Comparison of ENCODE assay signal across 10 cellular contexts in genomic region chrY:14340459-14341146, GRCh38.
DNase-seq lines count a peak whose midpoint lies in the region; ATAC-seq, FAIRE-seq and TF ChIP-seq lines count a peak whose summit lies in the region.
"Had no signal": no experiment of that assay in that cellular context is flagged by ENCODE, and none has a peak within 500 bp of the region (broad histone marks: within the 10 kb centered on the region; RNA-seq: fewer than 3 reads in every experiment).

No MANE protein-coding gene starts in this region.

- no peaks in the 10 kb centered on the region for H3K36me3 Mint-ChIP-seq in activated B cell treated with CpG ODN at 0.5 μM for 24 hours (ENCODE audit: low read depth)
- peaks cover 0 to 12% (median 0%) of the 10 kb centered on the region in 5 donors for H3K36me3 Mint-ChIP-seq in naive thymus-derived CD4-positive, alpha-beta T cell

- POLR2A ChIA-PET in activated B cell treated with CpG ODN at 0.5 μM for 24 hours (lab: Charles Lee) = interaction anchor here (0.6 to 1.5 kb wide), 3 partner anchors 10 to 638 kb away, joined by 3 to 4 read pairs (median 3); no protein-coding TSS in a partner anchor
- POLR2A ChIA-PET in naive thymus-derived CD4-positive, alpha-beta T cell (lab: Charles Lee) = no interaction called here

- no peaks in the 10 kb centered on the region for H3K27me3 Mint-ChIP-seq in activated B cell treated with CpG ODN at 0.5 μM for 24 hours
- peaks cover 0 to 3% (median 0%) of the 10 kb centered on the region in 5 donors for H3K27me3 Mint-ChIP-seq in naive thymus-derived CD4-positive, alpha-beta T cell

- peak overlapping the region; percentile 48 for H3K4me3 ChIP-seq in naive thymus-derived CD4-positive, alpha-beta T cell (ENCODE audit: low read length)
- H3K4me3 ChIP-seq in heart right ventricle = no peak overlapping the region
- H3K4me3 ChIP-seq: upper lobe of left lung had no signal

- no peak for TF ChIP-seq CTCF in activated B cell treated with CpG ODN at 0.5 μM for 24 hours (IDR thresholded peaks at IDR 0.05)
- no peak for TF ChIP-seq CTCF in heart right ventricle (IDR thresholded peaks at IDR 0.05)

- peaks cover 12 to 22% of the 10 kb centered on the region in 2 donors for H3K4me1 ChIP-seq in naive thymus-derived CD4-positive, alpha-beta T cell (ENCODE audit: control insufficient read depth in 2 of 2, insufficient read depth in 2 of 2, low read length in 2 of 2)
- H3K4me1 ChIP-seq in heart right ventricle = no peaks in the 10 kb centered on the region
- H3K4me1 ChIP-seq: upper lobe of left lung had no signal

- H3K9me3 ChIP-seq in naive thymus-derived CD4-positive, alpha-beta T cell (ENCODE audit: control insufficient read depth in 2 of 3, low read length in 3 of 3) = no peaks in the 10 kb centered on the region
- no peaks in the 10 kb centered on the region for H3K9me3 ChIP-seq in heart right ventricle
- H3K9me3 ChIP-seq: upper lobe of left lung had no signal

- no peaks in the 10 kb centered on the region for H3K27me3 ChIP-seq in naive thymus-derived CD4-positive, alpha-beta T cell (ENCODE audit: control insufficient read depth in 2 of 2, insufficient read depth in 2 of 2, low read length in 2 of 2)
- no peaks in the 10 kb centered on the region for H3K27me3 ChIP-seq in heart right ventricle
- H3K27me3 ChIP-seq: upper lobe of left lung had no signal

- peak overlapping the region; percentile 71 for H3K4me3 Mint-ChIP-seq in activated B cell treated with CpG ODN at 0.5 μM for 24 hours
- peak overlapping the region in 5 of 10 donors; percentile 48 to 69 (median 66) for H3K4me3 Mint-ChIP-seq in naive thymus-derived CD4-positive, alpha-beta T cell
- H3K4me3 Mint-ChIP-seq: nephron had no signal

- no peaks in the 10 kb centered on the region for H3K36me3 ChIP-seq in naive thymus-derived CD4-positive, alpha-beta T cell (ENCODE audit: control insufficient read depth in 2 of 3, insufficient read depth in 3 of 3, low read length in 3 of 3)
- no peaks in the 10 kb centered on the region for H3K36me3 ChIP-seq in heart right ventricle
- H3K36me3 ChIP-seq: upper lobe of left lung had no signal

- ATAC-seq in HG03060 (IDR thresholded peaks at IDR 0.05; ENCODE audit: low read depth, unreplicated experiment) = peak; percentile 74
- peak; percentile 67 for ATAC-seq in activated B cell treated with CpG ODN at 0.5 μM for 24 hours (ENCODE audit: low read depth)
- peak; percentile 80 for ATAC-seq in naive thymus-derived CD4-positive, alpha-beta T cell
- ATAC-seq in heart right ventricle = no peak
- no peak for ATAC-seq in sciatic nerve

- H3K27ac Mint-ChIP-seq in activated B cell treated with CpG ODN at 0.5 μM for 24 hours = peak overlapping the region; percentile 93
- peak overlapping the region in 5 of 9 donors; percentile 69 to 88 (median 81) for H3K27ac Mint-ChIP-seq in naive thymus-derived CD4-positive, alpha-beta T cell
- H3K27ac Mint-ChIP-seq: nephron had no signal

- WGBS in heart right ventricle, 2 donors = 65 to 71% methylated on average over 6 of the region's 6 CpGs

- FAIRE-seq in GM12891 (lab: Jason Lieb, UNC) = peak; percentile 90

- DNase-seq in GM12891 (ENCODE audit: insufficient read length, low spot score) (no peak), activated B cell treated with CpG ODN at 0.5 μM for 24 hours (no peak), GDM1 (lab: John Stamatoyannopoulos, UW) (no peak), heart right ventricle (no peak), iPS-NIHi11 (ENCODE audit: low spot score) (no peak), sciatic nerve (ENCODE audit: low spot score) (no peak)
- peak in 3 of 9 donors; percentile 8 to 52 (median 44) for DNase-seq in naive thymus-derived CD4-positive, alpha-beta T cell
- DNase-seq: upper lobe of left lung had no signal

- CTCF ChIA-PET in activated B cell treated with CpG ODN at 0.5 μM for 24 hours (lab: Charles Lee) = no interaction called here
- CTCF ChIA-PET in naive thymus-derived CD4-positive, alpha-beta T cell (lab: Charles Lee) = interaction anchor here (0.7 kb wide), 1 partner anchor 836 kb away, joined by 3 read pairs; no protein-coding TSS in a partner anchor

- peaks cover 72% of the 10 kb centered on the region for H3K4me1 Mint-ChIP-seq in activated B cell treated with CpG ODN at 0.5 μM for 24 hours
- peaks cover 0 to 44% (median 11%) of the 10 kb centered on the region in 7 donors for H3K4me1 Mint-ChIP-seq in naive thymus-derived CD4-positive, alpha-beta T cell
- H3K4me1 Mint-ChIP-seq: nephron had no signal

- no peak overlapping the region for H3K27ac ChIP-seq in naive thymus-derived CD4-positive, alpha-beta T cell (ENCODE audit: low read depth, low read length)
- no peak overlapping the region for H3K27ac ChIP-seq in heart right ventricle
- H3K27ac ChIP-seq: upper lobe of left lung had no signal

- no peaks in the 10 kb centered on the region for H3K9me3 Mint-ChIP-seq in activated B cell treated with CpG ODN at 0.5 μM for 24 hours
- peaks cover 0 to 2% (median 0%) of the 10 kb centered on the region in 11 donors for H3K9me3 Mint-ChIP-seq in naive thymus-derived CD4-positive, alpha-beta T cell
- H3K9me3 Mint-ChIP-seq: nephron had no signal

- intact Hi-C loops in activated B cell treated with CpG ODN at 0.5 μM for 24 hours (cut with micrococcal nuclease) = loop anchor here (1.0 to 5.0 kb wide), 5 partner anchors 11 to 1678 kb away; partner anchors contain the start of gene TMSB4Y
- intact Hi-C loops in naive thymus-derived CD4-positive, alpha-beta T cell (cut with micrococcal nuclease) = loop anchor here (1.0 to 10.0 kb wide), 7 partner anchors 39 to 1678 kb away; partner anchors contain the start of gene DDX3Y (in 1 of the 2)
- intact Hi-C loops in heart right ventricle (cut with DNase I) = no loop called here
- intact Hi-C loops in sciatic nerve (cut with DNase I) = no loop called here

- TF ChIP-seq POLR2A in GM12891 (IDR thresholded peaks at IDR 0.05; ENCODE audit: low read depth, low read length) = no peak

TF ChIP-seq in GM12891, 5 proteins besides CTCF, POLR2A, EP300 and RAD21:
- TF ChIP-seq SPI1 (IDR thresholded peaks at IDR 0.05; ENCODE audit: low read depth, low read length) (peak; percentile 73), PAX5 (IDR thresholded peaks at IDR 0.05; ENCODE audit: insufficient read depth, low read length, severe bottlenecking) (no peak)

Comparison
In these comparisons a context has a peak if more than half of its experiments do, and no peak if none do; other contexts are left out.
1. ATAC-seq: peak in HG03060 (single experiment), activated B cell treated with CpG ODN at 0.5 μM for 24 hours (single experiment) and naive thymus-derived CD4-positive, alpha-beta T cell (single experiment); none in heart right ventricle (0 of 8) and sciatic nerve (single experiment).
2. intact Hi-C loops: an anchor here in activated B cell treated with CpG ODN at 0.5 μM for 24 hours (1.0 to 5.0 kb wide) and naive thymus-derived CD4-positive, alpha-beta T cell (1.0 to 10.0 kb wide); none called in heart right ventricle and sciatic nerve.